ENCODE assay signal across 10 cellular contexts in the genomic region with DNA sequence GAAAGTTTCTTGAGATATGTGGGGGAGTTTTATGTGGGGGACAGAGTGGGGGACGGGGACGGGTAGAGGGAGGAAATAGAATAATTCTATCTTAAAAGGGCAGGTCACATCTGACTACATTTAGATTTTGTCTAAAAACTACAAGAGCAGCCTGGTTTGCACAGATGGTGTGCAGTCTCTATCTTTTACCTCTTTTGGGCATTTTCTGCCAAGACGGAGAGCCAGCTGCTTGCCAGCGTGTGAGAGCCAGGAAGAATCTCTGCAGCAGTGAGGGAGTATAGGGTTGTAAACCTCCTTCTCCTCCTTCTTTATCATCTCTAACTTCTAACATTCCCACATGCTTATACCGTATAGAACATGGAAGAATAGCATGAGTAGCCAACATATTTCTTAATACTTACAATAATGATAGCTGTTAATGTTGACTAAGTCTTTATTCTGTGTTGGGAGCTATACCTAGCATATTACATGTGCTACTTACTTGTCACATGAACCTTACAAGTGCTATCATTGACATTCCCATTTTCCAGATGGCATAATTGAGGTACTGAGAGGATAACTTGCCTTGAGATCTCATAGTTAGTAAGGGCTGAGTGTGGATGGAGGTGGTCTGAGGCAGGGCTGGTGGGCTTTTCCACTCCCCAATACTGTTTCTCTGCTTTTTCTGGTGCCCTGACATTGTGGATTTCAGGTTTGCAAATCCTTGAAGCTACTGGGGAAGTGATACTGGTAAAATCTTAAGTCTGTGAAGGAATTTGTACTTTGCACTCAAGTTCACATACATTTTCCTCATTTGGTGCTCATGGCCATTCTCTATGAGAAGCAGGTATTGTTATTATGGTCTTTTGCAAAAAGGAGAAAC. TPM values are rescaled to one million over a fixed set of nuclear protein-coding genes. Genes with fewer than 3 reads are reported as not detected.
A peak's percentile ranks its signal among the peaks of the same experiment; 100 is the strongest.
DNase-seq lines count a peak whose midpoint lies in the region; ATAC-seq and TF ChIP-seq lines count a peak whose summit lies in the region.
"Had no signal": no experiment of that assay in that cellular context is flagged by ENCODE, and none has a peak within 500 bp of the region (broad histone marks: within the 10 kb centered on the region; RNA-seq: fewer than 3 reads in every experiment).

No MANE protein-coding gene starts in this region.

- H3K9me3 ChIP-seq in iPS-18c (ENCODE audit: control insufficient read depth, insufficient read depth, low read length) = no peaks in the 10 kb centered on the region
- H3K9me3 ChIP-seq in smooth muscle cell (replicated peaks; ENCODE audit: low read depth) = no peaks in the 10 kb centered on the region

- H3K4me1 ChIP-seq in smooth muscle cell (ENCODE audit: low read depth) = peaks cover 14% of the 10 kb centered on the region

- H3K27ac ChIP-seq in smooth muscle cell (ENCODE audit: low read depth) = no peak overlapping the region

- ATAC-seq in WTC11 (no peak), GM18909 (IDR thresholded peaks at IDR 0.05; ENCODE audit: poor library complexity, unreplicated experiment) (no peak)
- ATAC-seq in activated naive CD4-positive, alpha-beta T cell treated with anti-CD3 and anti-CD28 coated beads, Interleukin-2, amount 50 U/mL, for 72 hours = no peak

- H3K4me2 ChIP-seq in smooth muscle cell = peak overlapping the region; percentile 85

- peak overlapping the region; percentile 35; the same call in 1 of the 2 replicates for H3K4me3 ChIP-seq in iPS-18c (ENCODE audit: insufficient read depth, low read depth, low read length)
- H3K4me3 ChIP-seq in smooth muscle cell = peak overlapping the region; percentile 47

- TF ChIP-seq CTCF in WTC11 (IDR thresholded peaks at IDR 0.05) (no peak), smooth muscle cell (IDR thresholded peaks at IDR 0.05; ENCODE audit: borderline replicate concordance, insufficient read depth, poor library complexity, severe bottlenecking) (no peak)

- peak overlapping the region; percentile 85 for H3K4me3 Mint-ChIP-seq in WTC11

- WGBS in smooth muscle cell (ENCODE audit: low lambda C conversion rate) = 62% methylated on average over 5 of the region's 5 CpGs

- H3K27ac Mint-ChIP-seq in WTC11 = peak overlapping the region; percentile 74
- no peak overlapping the region for H3K27ac Mint-ChIP-seq in activated naive CD4-positive, alpha-beta T cell treated with anti-CD3 and anti-CD28 coated beads, Interleukin-2, amount 50 U/mL, for 72 hours

- CTCF ChIA-PET in WTC11 (lab: Charles Lee) = interaction anchor here (0.7 to 2.6 kb wide), 6 partner anchors 17 to 260 kb away, joined by 3 to 32 read pairs (median 4); a partner anchor contains a TSS

- H4K20me1 ChIP-seq in smooth muscle cell (ENCODE audit: low read depth) = no peaks in the 10 kb centered on the region

- no peak for DNase-seq in WTC11 (ENCODE audit: low spot score)
- DNase-seq in smooth muscle cell (lab: John Stamatoyannopoulos, UW; ENCODE audit: unreplicated experiment) = no peak
- no peak for DNase-seq in activated naive CD4-positive, alpha-beta T cell treated with anti-CD3 and anti-CD28 coated beads, Interleukin-2, amount 50 U/mL, for 72 hours (ENCODE audit: low spot score in 2 of 2)
- no peak for DNase-seq in D341Med (ENCODE audit: low spot score)
- no peak for DNase-seq in cerebellar nuclear complex (lab: John Stamatoyannopoulos, UW)
- DNase-seq: NCI-H2029 treated with DMSO at 0.1 percent for 48 hours had no signal

- H3K9ac ChIP-seq in smooth muscle cell (ENCODE audit: low read depth) = no peak overlapping the region

- no peaks in the 10 kb centered on the region for H3K36me3 Mint-ChIP-seq in WTC11
- H3K36me3 Mint-ChIP-seq in activated naive CD4-positive, alpha-beta T cell treated with anti-CD3 and anti-CD28 coated beads, Interleukin-2, amount 50 U/mL, for 72 hours = no peaks in the 10 kb centered on the region

- no peaks in the 10 kb centered on the region for H3F3A ChIP-seq in smooth muscle cell (ENCODE audit: low read depth)

- no peaks in the 10 kb centered on the region for H3K36me3 ChIP-seq in smooth muscle cell (ENCODE audit: low read depth)

- no peaks in the 10 kb centered on the region for H3K27me3 ChIP-seq in smooth muscle cell (ENCODE audit: low read depth)

- H2AFZ ChIP-seq in smooth muscle cell (ENCODE audit: low read depth) = peak overlapping the region; percentile 92

- peaks cover 21% of the 10 kb centered on the region for H3K4me1 Mint-ChIP-seq in WTC11

- TF ChIP-seq POLR2A in GM15510 (IDR thresholded peaks at IDR 0.05; ENCODE audit: borderline replicate concordance, extremely low read depth, insufficient read length) = peak; percentile 48

- no peaks in the 10 kb centered on the region for H3K9me3 Mint-ChIP-seq in WTC11
- no peaks in the 10 kb centered on the region for H3K9me3 Mint-ChIP-seq in activated naive CD4-positive, alpha-beta T cell treated with anti-CD3 and anti-CD28 coated beads, Interleukin-2, amount 50 U/mL, for 72 hours
- H3K9me3 Mint-ChIP-seq: effector memory CD8-positive, alpha-beta T cell had no signal

- H3K27me3 Mint-ChIP-seq in WTC11 (ENCODE audit: low read depth) = peaks cover 19% of the 10 kb centered on the region

- POLR2A ChIA-PET in WTC11 (lab: Charles Lee) = interaction anchor here (0.7 to 0.9 kb wide), 2 partner anchors 63 to 151 kb away, joined by 3 to 4 read pairs; a partner anchor contains a TSS

- H3K79me2 ChIP-seq in smooth muscle cell (ENCODE audit: low read depth) = no peaks in the 10 kb centered on the region

TF ChIP-seq in WTC11, 78 proteins besides CTCF, POLR2A, EP300 and RAD21:
- TF ChIP-seq, protein P1, sequence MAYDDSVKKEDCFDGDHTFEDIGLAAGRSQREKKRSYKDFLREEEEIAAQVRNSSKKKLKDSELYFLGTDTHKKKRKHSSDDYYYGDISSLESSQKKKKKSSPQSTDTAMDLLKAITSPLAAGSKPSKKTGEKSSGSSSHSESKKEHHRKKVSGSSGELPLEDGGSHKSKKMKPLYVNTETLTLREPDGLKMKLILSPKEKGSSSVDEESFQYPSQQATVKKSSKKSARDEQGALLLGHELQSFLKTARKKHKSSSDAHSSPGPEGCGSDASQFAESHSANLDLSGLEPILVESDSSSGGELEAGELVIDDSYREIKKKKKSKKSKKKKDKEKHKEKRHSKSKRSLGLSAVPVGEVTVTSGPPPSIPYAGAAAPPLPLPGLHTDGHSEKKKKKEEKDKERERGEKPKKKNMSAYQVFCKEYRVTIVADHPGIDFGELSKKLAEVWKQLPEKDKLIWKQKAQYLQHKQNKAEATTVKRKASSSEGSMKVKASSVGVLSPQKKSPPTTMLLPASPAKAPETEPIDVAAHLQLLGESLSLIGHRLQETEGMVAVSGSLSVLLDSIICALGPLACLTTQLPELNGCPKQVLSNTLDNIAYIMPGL (CRISPR knock-in tag; IDR thresholded peaks at IDR 0.05) = no peak
- no peak for TF ChIP-seq FOXP1 (CRISPR knock-in tag; IDR thresholded peaks at IDR 0.05; ENCODE audit: borderline replicate concordance)
- TF ChIP-seq, protein P2, sequence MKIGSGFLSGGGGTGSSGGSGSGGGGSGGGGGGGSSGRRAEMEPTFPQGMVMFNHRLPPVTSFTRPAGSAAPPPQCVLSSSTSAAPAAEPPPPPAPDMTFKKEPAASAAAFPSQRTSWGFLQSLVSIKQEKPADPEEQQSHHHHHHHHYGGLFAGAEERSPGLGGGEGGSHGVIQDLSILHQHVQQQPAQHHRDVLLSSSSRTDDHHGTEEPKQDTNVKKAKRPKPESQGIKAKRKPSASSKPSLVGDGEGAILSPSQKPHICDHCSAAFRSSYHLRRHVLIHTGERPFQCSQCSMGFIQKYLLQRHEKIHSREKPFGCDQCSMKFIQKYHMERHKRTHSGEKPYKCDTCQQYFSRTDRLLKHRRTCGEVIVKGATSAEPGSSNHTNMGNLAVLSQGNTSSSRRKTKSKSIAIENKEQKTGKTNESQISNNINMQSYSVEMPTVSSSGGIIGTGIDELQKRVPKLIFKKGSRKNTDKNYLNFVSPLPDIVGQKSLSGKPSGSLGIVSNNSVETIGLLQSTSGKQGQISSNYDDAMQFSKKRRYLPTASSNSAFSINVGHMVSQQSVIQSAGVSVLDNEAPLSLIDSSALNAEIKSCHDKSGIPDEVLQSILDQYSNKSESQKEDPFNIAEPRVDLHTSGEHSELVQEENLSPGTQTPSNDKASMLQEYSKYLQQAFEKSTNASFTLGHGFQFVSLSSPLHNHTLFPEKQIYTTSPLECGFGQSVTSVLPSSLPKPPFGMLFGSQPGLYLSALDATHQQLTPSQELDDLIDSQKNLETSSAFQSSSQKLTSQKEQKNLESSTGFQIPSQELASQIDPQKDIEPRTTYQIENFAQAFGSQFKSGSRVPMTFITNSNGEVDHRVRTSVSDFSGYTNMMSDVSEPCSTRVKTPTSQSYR (CRISPR knock-in tag; IDR thresholded peaks at IDR 0.05) = no peak
TF ChIP-seq in WTC11: peak in this region for 0.

RNA-seq across cellular contexts. Expression of a gene that starts 1.1 kb away (rescaled TPM):
- total RNA-seq in WTC11 (2021) (1.9 to 2.8 TPM (median 2.3 TPM) in 3 replicates), smooth muscle cell (4.6 and 5.0 TPM in 2 replicates)
- polyA plus RNA-seq in smooth muscle cell = 1.0 and 2.7 TPM in 2 replicates
- total RNA-seq in activated naive CD4-positive, alpha-beta T cell treated with anti-CD3 and anti-CD28 coated beads, Interleukin-2, amount 50 U/mL, for 72 hours = 1 to 10 TPM; 1.4 to 2.1 TPM
